Comparison of ENCODE assay signal across 8 cellular contexts in genomic region chr3:149581681-149582349, GRCh38.
DNase-seq lines count a peak whose midpoint lies in the region; ATAC-seq and TF ChIP-seq lines count a peak whose summit lies in the region.

No MANE protein-coding gene starts in this region.

- no peaks in the 10 kb centered on the region for H3K36me3 Mint-ChIP-seq in mesothelial cell of epicardium
- no peaks in the 10 kb centered on the region for H3K36me3 Mint-ChIP-seq in CD8-positive, alpha-beta T cell

- H3K27me3 Mint-ChIP-seq in mesothelial cell of epicardium (ENCODE audit: low read depth): no peaks in the 10 kb centered on the region
- peaks cover 4% of the 10 kb centered on the region for H3K27me3 Mint-ChIP-seq in CD8-positive, alpha-beta T cell (ENCODE audit: low read depth)

- intact Hi-C loops in CD8-positive, alpha-beta T cell (cut with DNase I, micrococcal nuclease): loop anchor here in 1 of 2 experiments (10.0 kb wide), 1 partner anchor 73 kb away; the partner anchor contains the start of gene WWTR1

- H3K4me3 ChIP-seq in CD8-positive, alpha-beta T cell (ENCODE audit: low read depth, low read length): no peak overlapping the region

- no peaks in the 10 kb centered on the region for H3K9me3 ChIP-seq in CD8-positive, alpha-beta T cell (ENCODE audit: low read length)

- POLR2A ChIA-PET in CD8-positive, alpha-beta T cell (lab: Charles Lee): interaction anchor here (0.6 kb wide), 1 partner anchor 25 kb away, joined by 3 read pairs; no protein-coding TSS in a partner anchor

- no peaks in the 10 kb centered on the region for H3K4me1 ChIP-seq in CD8-positive, alpha-beta T cell (ENCODE audit: insufficient read depth, low read length)

- no peak overlapping the region for H3K4me3 Mint-ChIP-seq in mesothelial cell of epicardium
- H3K4me3 Mint-ChIP-seq in CD8-positive, alpha-beta T cell: no peak overlapping the region

- peak; percentile 51 for DNase-seq in Ammon's horn (ENCODE audit: low spot score)
- peak; percentile 99 for DNase-seq in LHCN-M2 (ENCODE audit: low read depth)
- DNase-seq in dermis blood vessel endothelial cell: peak; percentile 70
- no peak for DNase-seq in mesothelial cell of epicardium (ENCODE audit: low spot score in 2 of 2, unreplicated experiment in 2 of 2)
- DNase-seq in CD8-positive, alpha-beta T cell: no peak
- DNase-seq in NOMO-1 treated with DMSO at 0.1 percent for 48 hours (lab: John Stamatoyannopoulos, UW; ENCODE audit: unreplicated experiment): no peak
- no peak for DNase-seq in activated effector memory CD4-positive, alpha-beta T cell treated with anti-CD3 and anti-CD28 coated beads, Interleukin-2, amount 50 U/mL, for 16 hours

- no peak overlapping the region for H3K27ac ChIP-seq in CD8-positive, alpha-beta T cell (ENCODE audit: low read depth, low read length)

- ATAC-seq in CD8-positive, alpha-beta T cell: no peak
- ATAC-seq in GM21390 (IDR thresholded peaks at IDR 0.05; ENCODE audit: unreplicated experiment): no peak

- no peak for TF ChIP-seq CTCF in mesothelial cell of epicardium (IDR thresholded peaks at IDR 0.05; ENCODE audit: unreplicated experiment)
- TF ChIP-seq CTCF in CD8-positive, alpha-beta T cell (IDR thresholded peaks at IDR 0.05): no peak

- no peaks in the 10 kb centered on the region for H3K36me3 ChIP-seq in CD8-positive, alpha-beta T cell (ENCODE audit: insufficient read depth, low read length)

- CTCF ChIA-PET in CD8-positive, alpha-beta T cell (lab: Charles Lee): no interaction called here

- no peaks in the 10 kb centered on the region for H3K9me3 Mint-ChIP-seq in mesothelial cell of epicardium
- H3K9me3 Mint-ChIP-seq in CD8-positive, alpha-beta T cell: no peaks in the 10 kb centered on the region

- H3K4me1 Mint-ChIP-seq in mesothelial cell of epicardium: peaks cover 28% of the 10 kb centered on the region
- peaks cover 8% of the 10 kb centered on the region for H3K4me1 Mint-ChIP-seq in CD8-positive, alpha-beta T cell (ENCODE audit: low read depth)

- H3K27me3 ChIP-seq in CD8-positive, alpha-beta T cell (ENCODE audit: insufficient read depth, low read length): no peaks in the 10 kb centered on the region

- H3K27ac Mint-ChIP-seq in mesothelial cell of epicardium: peak overlapping the region; percentile 52
- no peak overlapping the region for H3K27ac Mint-ChIP-seq in CD8-positive, alpha-beta T cell

Comparison
In these comparisons a context has a peak if more than half of its experiments do, and no peak if none do; other contexts are left out.
1. DNase-seq: peak in Ammon's horn (single experiment), LHCN-M2 (single experiment) and dermis blood vessel endothelial cell (single experiment); none in mesothelial cell of epicardium (0 of 2), CD8-positive, alpha-beta T cell (0 of 7), NOMO-1 treated with DMSO at 0.1 percent for 48 hours (single experiment) and activated effector memory CD4-positive, alpha-beta T cell treated with anti-CD3 and anti-CD28 coated beads, Interleukin-2, amount 50 U/mL, for 16 hours (single experiment).